14 cellular contexts compared by ENCODE assay signal in the genomic region with DNA sequence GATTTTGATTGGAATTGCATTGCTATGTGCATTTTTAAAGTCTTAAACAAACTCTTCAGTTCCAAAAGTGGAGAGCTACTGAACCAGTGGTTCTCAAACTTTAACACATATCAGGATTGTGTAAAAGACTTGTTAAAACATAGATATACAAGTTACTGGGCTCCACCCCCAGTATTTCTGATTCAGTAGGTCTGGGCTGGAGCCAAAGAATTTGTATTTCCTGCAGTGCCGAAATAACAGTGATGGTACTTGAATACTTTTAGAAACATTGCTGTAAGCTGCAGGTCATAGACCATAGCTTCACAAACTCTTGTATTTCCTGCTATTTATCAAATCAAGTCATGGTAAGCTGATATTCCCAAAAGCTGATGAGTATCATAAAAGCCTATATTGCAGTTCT.
A peak's percentile ranks its signal among the peaks of the same experiment; 100 is the strongest.
DNase-seq lines count a peak whose midpoint lies in the region; ATAC-seq and TF ChIP-seq lines count a peak whose summit lies in the region.
"Had no signal": no experiment of that assay in that cellular context is flagged by ENCODE, and none has a peak within 500 bp of the region (broad histone marks: within the 10 kb centered on the region; RNA-seq: fewer than 3 reads in every experiment).

No MANE protein-coding gene starts in this region.

- H3K36me3 ChIP-seq in adipocyte (ENCODE audit: control insufficient read depth, insufficient read depth, low read length, severe bottlenecking): no peaks in the 10 kb centered on the region
- no peaks in the 10 kb centered on the region for H3K36me3 ChIP-seq in skeletal muscle satellite cell (ENCODE audit: insufficient read depth, low read length)
- H3K36me3 ChIP-seq: transverse colon had no signal

- H3K4me2 ChIP-seq in skeletal muscle satellite cell (ENCODE audit: low read length): peak overlapping the region; percentile 69

- no peak for TF ChIP-seq CTCF in fibroblast of villous mesenchyme (IDR thresholded peaks at IDR 0.05; ENCODE audit: insufficient read depth, low read depth, low read length)

- H3K4me1 ChIP-seq in adipocyte (ENCODE audit: control insufficient read depth, insufficient read depth, low read length) (peaks cover 22% of the 10 kb centered on the region), skeletal muscle satellite cell (ENCODE audit: control insufficient read depth, insufficient read depth, low read length) (peaks cover 19% of the 10 kb centered on the region)
- H3K4me1 ChIP-seq: transverse colon had no signal

- intact Hi-C loops in cardiac septum (cut with DNase I): no loop called here

- H3K9ac ChIP-seq in adipocyte (ENCODE audit: low read length): no peak overlapping the region
- H3K9ac ChIP-seq in skeletal muscle satellite cell (ENCODE audit: low read depth, low read length): no peak overlapping the region

- DNase-seq in HCEC 1CT (peak; percentile 74), adipocyte (ENCODE audit: low read depth) (peak; percentile 78), fibroblast of villous mesenchyme (ENCODE audit: low read depth) (peak; percentile 19), COLO668 (lab: John Stamatoyannopoulos, UW; ENCODE audit: unreplicated experiment) (no peak), cardiac septum (ENCODE audit: low spot score) (no peak)
- DNase-seq in NK-92 treated with Interleukin-12 subunit alpha and Interleukin-12 subunit beta, amount 100 ng/mL, for 24 hours (lab: John Stamatoyannopoulos, UW): no peak
- DNase-seq: activated CD4-positive, alpha-beta memory T cell treated with anti-CD3 and anti-CD28 coated beads for 36 hours; left colon; NCI-H1092 treated with DMSO at 0.1 percent for 48 hours; NCI-H526; stimulated activated CD4-positive, alpha-beta T cell treated with anti-CD3 and anti-CD28 coated beads, Interleukin-12 subunit alpha, Interleukin-12 subunit beta, amount 100 ng/mL, for 4 hours; transverse colon had no signal

- H3K27me3 ChIP-seq in adipocyte (replicated peaks; ENCODE audit: control insufficient read depth, insufficient read depth, low read length): no peaks in the 10 kb centered on the region
- H3K27me3 ChIP-seq in skeletal muscle satellite cell (ENCODE audit: control insufficient read depth, insufficient read depth, low read length): no peaks in the 10 kb centered on the region
- H3K27me3 ChIP-seq: transverse colon had no signal

- H3K4me3 ChIP-seq in adipocyte (ENCODE audit: low read length): peak overlapping the region; percentile 48
- no peak overlapping the region for H3K4me3 ChIP-seq in fibroblast of villous mesenchyme (ENCODE audit: low read depth, low read length)
- no peak overlapping the region for H3K4me3 ChIP-seq in skeletal muscle satellite cell (ENCODE audit: low read length)
- H3K4me3 ChIP-seq: transverse colon had no signal

- no peaks in the 10 kb centered on the region for H3K9me3 ChIP-seq in adipocyte (ENCODE audit: control insufficient read depth, low read length)
- H3K9me3 ChIP-seq in skeletal muscle satellite cell (replicated peaks; ENCODE audit: low read length): no peaks in the 10 kb centered on the region
- H3K9me3 ChIP-seq: transverse colon had no signal

- no peak for ATAC-seq in HG03196 (IDR thresholded peaks at IDR 0.05; ENCODE audit: unreplicated experiment)
- ATAC-seq: left colon had no signal

Comparison
In these comparisons a context has a peak if more than half of its experiments do, and no peak if none do; other contexts are left out.
1. DNase-seq: peak in HCEC 1CT (single experiment), adipocyte (single experiment) and fibroblast of villous mesenchyme (single experiment); none in COLO668 (single experiment), cardiac septum (single experiment) and NK-92 treated with Interleukin-12 subunit alpha and Interleukin-12 subunit beta, amount 100 ng/mL, for 24 hours (single experiment).